ENCODE assay signal across 8 cellular contexts in genomic region chr6:32244946-32245398, GRCh38. TPM values are rescaled to one million over a fixed set of nuclear protein-coding genes. Genes with fewer than 3 reads are reported as not detected.
DNase-seq lines count a peak whose midpoint lies in the region; TF ChIP-seq lines count a peak whose summit lies in the region.

No MANE protein-coding gene starts in this region.

- peak overlapping the region; percentile 70 for H3K4me3 Mint-ChIP-seq in stimulated activated naive CD8-positive, alpha-beta T cell treated with anti-CD3 and anti-CD28 coated beads, Interleukin-15, Interleukin-2, amounts not matched to agents 100 ng/mL and 50 ng/mL, for 24 hours

- H3K36me3 ChIP-seq in HEK293 (ENCODE audit: control insufficient read depth in 2 of 2, insufficient read depth in 1 of 2, low read length in 2 of 2), result no peaks in the 10 kb centered on the region
- no peaks in the 10 kb centered on the region for H3K36me3 ChIP-seq in neuron (ENCODE audit: insufficient read depth, low read length)

- H2AFZ ChIP-seq in neuron (ENCODE audit: low read depth, low read length), result peak overlapping the region; percentile 58

- POLR2A ChIA-PET in HEK293 (lab: Yijun Ruan, JAX), result interaction anchor here (1.4 kb wide), 1 partner anchor 128 kb away, joined by 3 read pairs; no protein-coding TSS in a partner anchor

- no peaks in the 10 kb centered on the region for H3K27me3 ChIP-seq in neuron (ENCODE audit: insufficient read depth, low read length)

- H3K36me3 Mint-ChIP-seq in stimulated activated naive CD8-positive, alpha-beta T cell treated with anti-CD3 and anti-CD28 coated beads, Interleukin-15, Interleukin-2, amounts not matched to agents 100 ng/mL and 50 ng/mL, for 24 hours (ENCODE audit: low read depth), result no peaks in the 10 kb centered on the region

- no peaks in the 10 kb centered on the region for H3K9me3 Mint-ChIP-seq in stimulated activated naive CD8-positive, alpha-beta T cell treated with anti-CD3 and anti-CD28 coated beads, Interleukin-15, Interleukin-2, amounts not matched to agents 100 ng/mL and 50 ng/mL, for 24 hours

- CTCF ChIA-PET in HEK293 (lab: Yijun Ruan, JAX), result interaction anchor here (0.6 to 4.6 kb wide), 41 partner anchors 10 to 1615 kb away, joined by 3 to 60 read pairs (median 4); partner anchors contain the start of gene GPSM3

- H3K4me1 ChIP-seq in HEK293 (ENCODE audit: control insufficient read depth, insufficient read depth, low read length) (no peaks in the 10 kb centered on the region), neuron (ENCODE audit: insufficient read depth, low read length) (no peaks in the 10 kb centered on the region)

- H3K27me3 Mint-ChIP-seq in stimulated activated naive CD8-positive, alpha-beta T cell treated with anti-CD3 and anti-CD28 coated beads, Interleukin-15, Interleukin-2, amounts not matched to agents 100 ng/mL and 50 ng/mL, for 24 hours, result peaks cover 4% of the 10 kb centered on the region

- no peak overlapping the region for H3K4me3 ChIP-seq in HEK293 (ENCODE audit: low read depth, low read length)
- H3K4me3 ChIP-seq in fibroblast of the aortic adventitia (ENCODE audit: low read depth, low read length), result no peak overlapping the region
- no peak overlapping the region for H3K4me3 ChIP-seq in neuron (ENCODE audit: low read length)

- peak; percentile 47 for DNase-seq in activated T-helper 1 cell treated with Interleukin-2 at 50 U/mL for 16 hours (ENCODE audit: low read depth)
- peak; percentile 75 for DNase-seq in fibroblast of the aortic adventitia (ENCODE audit: low read depth)
- no peak for DNase-seq in NCI-H1694 (lab: John Stamatoyannopoulos, UW)

- peak; percentile 95 for TF ChIP-seq CTCF in C4-2B (conservative IDR thresholded peaks at IDR 0.05)
- TF ChIP-seq CTCF in HEK293 (tag by site-specific recombination; IDR thresholded peaks at IDR 0.05), result peak; percentile 87
- peak; percentile 92 for TF ChIP-seq CTCF in fibroblast of the aortic adventitia (IDR thresholded peaks at IDR 0.05; ENCODE audit: insufficient read depth, low read length)

- H3K9me3 ChIP-seq in HEK293 (ENCODE audit: control insufficient read depth, insufficient read depth, low read depth, low read length) (no peaks in the 10 kb centered on the region), neuron (ENCODE audit: low read length) (peaks cover 2% of the 10 kb centered on the region)

- peaks cover 26% of the 10 kb centered on the region for H3K4me1 Mint-ChIP-seq in stimulated activated naive CD8-positive, alpha-beta T cell treated with anti-CD3 and anti-CD28 coated beads, Interleukin-15, Interleukin-2, amounts not matched to agents 100 ng/mL and 50 ng/mL, for 24 hours (ENCODE audit: low read depth)

- H3K27ac Mint-ChIP-seq in stimulated activated naive CD8-positive, alpha-beta T cell treated with anti-CD3 and anti-CD28 coated beads, Interleukin-15, Interleukin-2, amounts not matched to agents 100 ng/mL and 50 ng/mL, for 24 hours, result no peak overlapping the region

- H3K27ac ChIP-seq in C4-2B (no peak overlapping the region), HEK293 (ENCODE audit: extremely low read depth, low read depth, low read length) (no peak overlapping the region)

TF ChIP-seq in HEK293, 187 proteins besides CTCF, POLR2A, EP300 and RAD21 (continues in another document):
- no peak for TF ChIP-seq ZNF266 (tag by site-specific recombination; IDR thresholded peaks at IDR 0.05; ENCODE audit: low read depth)
- TF ChIP-seq HOXD13 (CRISPR knock-in tag; IDR thresholded peaks at IDR 0.05; ENCODE audit: borderline replicate concordance), result no peak
- TF ChIP-seq ZNF169 (tag by site-specific recombination; IDR thresholded peaks at IDR 0.05), result no peak
- 0 out of 2 replicates have a peak, but pooled peaks have one; percentile 9 for TF ChIP-seq REST (tag by site-specific recombination; IDR thresholded peaks at IDR 0.05)
- TF ChIP-seq ZNF366 (tag by site-specific recombination; conservative IDR thresholded peaks at IDR 0.05), result peak; percentile 35; the same call in 1 of the 2 replicates

TF ChIP-seq in PFSK-1, 5 proteins besides CTCF, POLR2A, EP300 and RAD21:
- peak; percentile 40 for TF ChIP-seq FOXP2 (optimal IDR thresholded peaks at IDR 0.05; ENCODE audit: borderline replicate concordance, extremely low read depth, extremely low read length, insufficient read depth)
- TF ChIP-seq SIN3A (IDR thresholded peaks at IDR 0.05; ENCODE audit: borderline replicate concordance, insufficient read depth, low read length), result no peak
- TF ChIP-seq POLR2AphosphoS5 (IDR thresholded peaks at IDR 0.05; ENCODE audit: low read depth, low read length), result no peak

RNA-seq across cellular contexts. Expression of gene NOTCH4, which starts 21.1 kb away (rescaled TPM):
- polyA plus RNA-seq in PFSK-1 (2012; ENCODE audit: insufficient read length, low read depth), result 0.59 TPM
- 1.1 and 2.2 TPM in 2 replicates for total RNA-seq in fibroblast of the aortic adventitia (ENCODE audit: low replicate concordance)

RNA-seq across cellular contexts. Expression of gene GPSM3, which starts 52.5 kb away (rescaled TPM):
- polyA plus RNA-seq in PFSK-1 (2012; ENCODE audit: insufficient read length, low read depth), result 40.1 TPM
- 0.90 TPM in 1 of 2 replicates, not detected in the other for total RNA-seq in fibroblast of the aortic adventitia (ENCODE audit: low replicate concordance)

RNA-seq across cellular contexts. Expression of gene PBX2, which starts 55.0 kb away (rescaled TPM):
- polyA plus RNA-seq in PFSK-1 (2012; ENCODE audit: insufficient read length, low read depth), result 85.9 TPM
- 6.5 and 19.6 TPM in 2 replicates for total RNA-seq in fibroblast of the aortic adventitia (ENCODE audit: low replicate concordance)
